Comparison of ENCODE assay signal across 22 cellular contexts in the genomic region with DNA sequence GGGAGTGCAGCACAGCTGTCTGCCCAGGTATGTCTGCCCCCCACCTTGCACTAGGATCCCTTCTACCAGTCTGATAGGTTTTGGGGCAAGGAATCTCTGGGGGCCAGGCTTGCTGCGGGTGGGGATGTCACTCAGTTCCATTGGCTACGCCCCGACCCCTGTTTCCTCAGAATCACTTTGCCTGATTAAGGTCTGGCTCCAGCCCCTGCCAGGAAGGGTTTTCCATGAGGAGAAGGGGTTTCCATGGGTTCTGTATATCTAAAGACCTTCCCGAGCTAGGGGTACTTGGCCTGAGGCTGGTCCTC. TPM values are rescaled to one million over a fixed set of nuclear protein-coding genes. Genes with fewer than 3 reads are reported as not detected.
DNase-seq lines count a peak whose midpoint lies in the region; TF ChIP-seq lines count a peak whose summit lies in the region.
"Had no signal": no experiment of that assay in that cellular context is flagged by ENCODE, and none has a peak within 500 bp of the region (broad histone marks: within the 10 kb centered on the region; RNA-seq: fewer than 3 reads in every experiment).

No MANE protein-coding gene starts in this region.

- H2AK5ac ChIP-seq in neuronal stem cell (ENCODE audit: low read depth, low read length) = no peak overlapping the region

- no peak overlapping the region for H3K14ac ChIP-seq in neuronal stem cell (ENCODE audit: low read length)

- H4K91ac ChIP-seq in neuronal stem cell (ENCODE audit: low read depth, low read length, poor library complexity) = peak overlapping the region; percentile 67

- no peaks in the 10 kb centered on the region for H3K36me3 ChIP-seq in Caco-2 (ENCODE audit: control insufficient read depth, insufficient read depth, low read length)
- no peaks in the 10 kb centered on the region for H3K36me3 ChIP-seq in neuronal stem cell (replicated peaks in 1 of 2; ENCODE audit: control insufficient read depth in 2 of 2, insufficient read depth in 2 of 2, low read length in 2 of 2)
- H3K36me3 ChIP-seq: BE2C; BLaER1 treated with 17β-estradiol and CSF1 and Interleukin-3, amounts not matched to agents 10 nM and 100 nM; HAP-1 had no signal

- no CpG with 5 or more reads among the region's 4 CpGs for WGBS in neuronal stem cell (ENCODE audit: extremely low coverage in 2 of 2, insufficient read length in 2 of 2, insufficient replicate concordance in 1 of 2), 2 donors

- no peak overlapping the region for H3K27ac ChIP-seq in neuronal stem cell (replicated peaks; ENCODE audit: low read length)
- H3K27ac ChIP-seq: A549; BLaER1 treated with 17β-estradiol and CSF1 and Interleukin-3, amounts not matched to agents 10 nM and 100 nM had no signal

- H3K23ac ChIP-seq in neuronal stem cell (ENCODE audit: low read depth, low read length, poor library complexity) = no peak overlapping the region

- no peaks in the 10 kb centered on the region for H3K36me3 Mint-ChIP-seq in Caco-2 (ENCODE audit: insufficient read depth, unreplicated experiment)
- no peaks in the 10 kb centered on the region for H3K36me3 Mint-ChIP-seq in type B pancreatic cell
- H3K36me3 Mint-ChIP-seq: CD14-positive monocyte; CD8-positive, alpha-beta memory T cell had no signal

- H3K4me1 Mint-ChIP-seq in Caco-2 (ENCODE audit: low read depth, unreplicated experiment) (peaks cover 27% of the 10 kb centered on the region), type B pancreatic cell (ENCODE audit: unreplicated experiment) (peaks cover 5% of the 10 kb centered on the region)
- H3K4me1 Mint-ChIP-seq: CD14-positive monocyte; CD8-positive, alpha-beta memory T cell had no signal

- H3K9ac ChIP-seq in neuronal stem cell (ENCODE audit: low read depth, low read length, poor library complexity) = peak overlapping the region; percentile 50
- H3K9ac ChIP-seq: BLaER1 treated with 17β-estradiol and CSF1 and Interleukin-3, amounts not matched to agents 10 nM and 100 nM had no signal

- H3K4me3 ChIP-seq in Caco-2 (ENCODE audit: low read depth, low read length) (no peak overlapping the region), neuronal stem cell (ENCODE audit: low read length in 2 of 2) (no peak overlapping the region)
- H3K4me3 ChIP-seq: A549; BLaER1 treated with 17β-estradiol and CSF1 and Interleukin-3, amounts not matched to agents 10 nM and 100 nM; HAP-1 had no signal

- no peak overlapping the region for H3K18ac ChIP-seq in neuronal stem cell (ENCODE audit: low read length)

- peak overlapping the region; percentile 60 for H3K27ac Mint-ChIP-seq in Caco-2 (ENCODE audit: unreplicated experiment)
- H3K27ac Mint-ChIP-seq in type B pancreatic cell = no peak overlapping the region
- H3K27ac Mint-ChIP-seq: CD4-positive, alpha-beta T cell; HFFc6 had no signal

- H3K4me1 ChIP-seq in Caco-2 (peaks cover 56% of the 10 kb centered on the region), neuronal stem cell (ENCODE audit: control insufficient read depth in 2 of 2, insufficient read depth in 1 of 2, low read depth in 1 of 2, low read length in 2 of 2) (no peaks in the 10 kb centered on the region)
- H3K4me1 ChIP-seq: A549, BE2C, HAP-1 had no signal

- no peak overlapping the region for H2BK15ac ChIP-seq in neuronal stem cell (ENCODE audit: low read length)

- H2BK12ac ChIP-seq in neuronal stem cell (ENCODE audit: low read length) = no peak overlapping the region

- H3K4me3 Mint-ChIP-seq in Caco-2 (ENCODE audit: unreplicated experiment) (no peak overlapping the region), type B pancreatic cell (no peak overlapping the region)
- H3K4me3 Mint-ChIP-seq: CD14-positive monocyte; CD4-positive, alpha-beta T cell; CD8-positive, alpha-beta memory T cell; HFFc6 had no signal

- no peaks in the 10 kb centered on the region for H3K9me3 Mint-ChIP-seq in Caco-2 (ENCODE audit: unreplicated experiment)
- H3K9me3 Mint-ChIP-seq in type B pancreatic cell = no peaks in the 10 kb centered on the region
- H3K9me3 Mint-ChIP-seq: CD14-positive monocyte; CD4-positive, alpha-beta T cell; CD8-positive, alpha-beta memory T cell; HFFc6 had no signal

- no peak overlapping the region for H3K4ac ChIP-seq in neuronal stem cell (ENCODE audit: low read length)

- intact Hi-C loops in Caco-2 (cut with micrococcal nuclease; ENCODE audit: unreplicated experiment) = no loop called here

- no peak overlapping the region for H3K4me2 ChIP-seq in neuronal stem cell (ENCODE audit: insufficient read depth, low read length, poor library complexity, severe bottlenecking)
- H3K4me2 ChIP-seq: A549; BLaER1 treated with 17β-estradiol and CSF1 and Interleukin-3, amounts not matched to agents 10 nM and 100 nM had no signal

- no peak overlapping the region for H2BK120ac ChIP-seq in neuronal stem cell (ENCODE audit: low read depth, low read length)

- H3K27me3 Mint-ChIP-seq in Caco-2 (ENCODE audit: insufficient read depth, unreplicated experiment) (no peaks in the 10 kb centered on the region), type B pancreatic cell (peaks cover 15% of the 10 kb centered on the region)

- H3K79me1 ChIP-seq in neuronal stem cell (ENCODE audit: low read depth, low read length) = no peaks in the 10 kb centered on the region

- BruUV-seq in Caco-2 (replicated peaks; lab: Mats Ljungman, UMichigan) = no TSS peak

- H4K8ac ChIP-seq in neuronal stem cell (ENCODE audit: low read depth, low read length) = no peak overlapping the region

- H3K27me3 ChIP-seq in Caco-2 (replicated peaks; ENCODE audit: control insufficient read depth, insufficient read depth, low read length) (no peaks in the 10 kb centered on the region), neuronal stem cell (ENCODE audit: control insufficient read depth in 3 of 3, insufficient read depth in 3 of 3, low read depth in 1 of 3, low read length in 3 of 3) (peaks cover 0 to 6% (median 0%) of the 10 kb centered on the region in 3 experiments)
- H3K27me3 ChIP-seq: BE2C; BLaER1 treated with 17β-estradiol and CSF1 and Interleukin-3, amounts not matched to agents 10 nM and 100 nM had no signal

- H2BK5ac ChIP-seq in neuronal stem cell (ENCODE audit: low read length) = no peak overlapping the region

- TF ChIP-seq CTCF in Caco-2 (IDR thresholded peaks at IDR 0.05; ENCODE audit: insufficient read depth in 1 of 2, low read depth in 1 of 2, low read length in 1 of 2, severe bottlenecking in 1 of 2, unreplicated experiment in 1 of 2) = no peak
- no peak for TF ChIP-seq CTCF in type B pancreatic cell (conservative IDR thresholded peaks at IDR 0.05)

- H2AFZ ChIP-seq in neuronal stem cell (ENCODE audit: low read length) = no peak overlapping the region

- DNase-seq in Caco-2 = no peak
- peak; percentile 23 for DNase-seq in islet precursor cell
- no peak for DNase-seq in neuronal stem cell (ENCODE audit: low spot score)
- peak; percentile 50 for DNase-seq in type B pancreatic cell (ENCODE audit: extremely low spot score, unreplicated experiment)
- DNase-seq in SHP77 treated with DMSO at 0.1 percent for 48 hours (lab: John Stamatoyannopoulos, UW) = no peak
- DNase-seq in activated gamma-delta T cell treated with Interleukin-2 at 50 U/mL for 16 hours = no peak
- no peak for DNase-seq in NCI-H146 treated with DMSO at 0.1 percent for 48 hours (lab: John Stamatoyannopoulos, UW; ENCODE audit: unreplicated experiment)
- DNase-seq: 8988T; ACHN; AML-193; BE2C; CD4-positive, alpha-beta T cell; CD8-positive, alpha-beta memory T cell; COR-L47; DMS153; DND-41; GOT3; HFFc6 had no signal

- CTCF ChIA-PET in Caco-2 (lab: Charles Lee) = interaction anchor here (1.1 kb wide), 1 partner anchor 170 kb away, joined by 3 read pairs; no protein-coding TSS in a partner anchor

- H3K9me3 ChIP-seq in Caco-2 (no peaks in the 10 kb centered on the region), neuronal stem cell (replicated peaks in 1 of 2; ENCODE audit: control insufficient read depth in 2 of 2, insufficient read depth in 1 of 2, low read depth in 1 of 2, low read length in 2 of 2) (no peaks in the 10 kb centered on the region)
- H3K9me3 ChIP-seq: A549; BE2C; BLaER1 treated with 17β-estradiol and CSF1 and Interleukin-3, amounts not matched to agents 10 nM and 100 nM; HAP-1 had no signal

- POLR2A ChIA-PET in Caco-2 (lab: Charles Lee) = interaction anchor here (1.3 kb wide), 1 partner anchor 18 kb away, joined by 8 read pairs; no protein-coding TSS in a partner anchor

RNA-seq across cellular contexts. Expression of a gene that starts 14.0 kb away (rescaled TPM):
- total RNA-seq in Caco-2 (2022) = 0.95 and 2.5 TPM in 2 replicates
- 0.35 TPM for polyA plus RNA-seq in neuronal stem cell (2013, experiment 1 of 2)
- polyA plus RNA-seq in neuronal stem cell (2013, experiment 2 of 2) = 0.37 TPM
- 0.21 and 1.5 TPM in 2 replicates for total RNA-seq in type B pancreatic cell (ENCODE audit: low replicate concordance)
- total RNA-seq: CD4-positive, alpha-beta T cell; CD8-positive, alpha-beta memory T cell; HFFc6 had no signal
- polyA plus RNA-seq: A549; CD14-positive monocyte; CD8-positive, alpha-beta memory T cell had no signal

RNA-seq across cellular contexts. Expression of a gene that starts 16.8 kb away (rescaled TPM):
- total RNA-seq in Caco-2 (2022) = 101 and 113 TPM in 2 replicates
- 0.57 TPM for polyA plus RNA-seq in neuronal stem cell (2013, experiment 1 of 2)
- 0.66 TPM for polyA plus RNA-seq in neuronal stem cell (2013, experiment 2 of 2)
- 21.8 and 30.0 TPM in 2 replicates for total RNA-seq in type B pancreatic cell (ENCODE audit: low replicate concordance)
- total RNA-seq: CD4-positive, alpha-beta T cell; CD8-positive, alpha-beta memory T cell; HFFc6 had no signal
- polyA plus RNA-seq: CD14-positive monocyte; CD8-positive, alpha-beta memory T cell had no signal

Comparison
In these comparisons a context has a peak if more than half of its experiments do, and no peak if none do; other contexts are left out.
1. DNase-seq: peak in islet precursor cell (single experiment) and type B pancreatic cell (single experiment); none in Caco-2 (0 of 2), neuronal stem cell (single experiment), SHP77 treated with DMSO at 0.1 percent for 48 hours (single experiment), activated gamma-delta T cell treated with Interleukin-2 at 50 U/mL for 16 hours (single experiment) and NCI-H146 treated with DMSO at 0.1 percent for 48 hours (single experiment).